8 cellular contexts compared by ENCODE assay signal in the genomic region with DNA sequence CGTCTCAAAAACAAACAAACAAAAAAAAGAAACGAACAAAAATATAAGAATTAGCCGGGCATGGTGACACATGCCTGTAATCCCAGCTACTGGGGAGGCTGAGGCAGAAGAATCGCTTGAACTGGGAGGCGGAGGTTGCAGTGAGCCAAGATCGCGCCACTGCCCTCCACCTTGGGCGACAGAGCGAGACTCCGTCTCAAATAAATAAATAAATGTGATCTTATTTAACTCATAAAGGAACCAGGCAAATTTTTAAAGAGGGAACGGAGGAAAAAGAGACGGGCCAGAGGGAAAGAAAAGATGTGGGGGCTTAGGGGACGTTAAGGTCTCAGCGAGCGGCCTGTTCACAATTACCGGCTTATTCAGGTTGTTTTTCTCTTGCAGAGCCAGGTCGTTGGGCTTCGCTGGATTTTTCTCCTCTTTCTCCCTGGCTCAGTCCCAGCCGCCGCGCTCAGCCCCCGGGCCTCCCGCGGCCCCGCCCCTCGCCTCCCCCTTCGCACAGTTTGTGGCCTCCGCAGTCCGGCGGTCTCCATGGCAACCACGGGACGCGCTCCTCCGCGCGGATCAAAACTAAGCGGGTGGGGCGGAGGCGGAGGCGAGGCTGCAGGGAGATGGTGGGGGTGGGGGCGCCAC. TPM values are rescaled to one million over a fixed set of nuclear protein-coding genes. Genes with fewer than 3 reads are reported as not detected.
A peak's percentile ranks its signal among the peaks of the same experiment; 100 is the strongest.
DNase-seq lines count a peak whose midpoint lies in the region; ATAC-seq and TF ChIP-seq lines count a peak whose summit lies in the region.

No MANE protein-coding gene starts in this region.

- no peak for TF ChIP-seq CTCF in fibroblast of pulmonary artery (IDR thresholded peaks at IDR 0.05; ENCODE audit: low read length, missing control alignments)

- peaks cover 0 to 2% (median 0%) of the 10 kb centered on the region in 9 donors for H3K9me3 Mint-ChIP-seq in naive thymus-derived CD8-positive, alpha-beta T cell

- peak overlapping the region; percentile 51 for H3K4me3 ChIP-seq in fibroblast of pulmonary artery (replicated peaks; ENCODE audit: low read depth, low read length)

- H3K27me3 Mint-ChIP-seq in naive thymus-derived CD8-positive, alpha-beta T cell: peaks cover 19 to 60% (median 48%) of the 10 kb centered on the region in 5 donors

- POLR2A ChIA-PET in naive thymus-derived CD8-positive, alpha-beta T cell (lab: Charles Lee): no interaction called here

- no peak overlapping the region for H3K27ac Mint-ChIP-seq in naive thymus-derived CD8-positive, alpha-beta T cell

- peak overlapping the region in 4 of 10 donors; percentile 39 to 47 (median 44) for H3K4me3 Mint-ChIP-seq in naive thymus-derived CD8-positive, alpha-beta T cell

- H3K4me1 Mint-ChIP-seq in naive thymus-derived CD8-positive, alpha-beta T cell: peaks cover 3 to 23% (median 11%) of the 10 kb centered on the region in 4 donors

- peak; percentile 28 to 70 for ATAC-seq in naive thymus-derived CD8-positive, alpha-beta T cell
- ATAC-seq in GM19324 (IDR thresholded peaks at IDR 0.05; ENCODE audit: low FRiP score, unreplicated experiment) (no peak), GM18868 (IDR thresholded peaks at IDR 0.05; ENCODE audit: unreplicated experiment) (no peak), HG02970 (IDR thresholded peaks at IDR 0.05; ENCODE audit: low FRiP score, unreplicated experiment) (no peak)

- DNase-seq in DMS79 treated with DMSO at 0.1 percent for 48 hours (lab: John Stamatoyannopoulos, UW) (peak; percentile 77), NCI-H1092 (lab: John Stamatoyannopoulos, UW) (peak; percentile 77), SW480 (ENCODE audit: low spot score) (peak; percentile 79), fibroblast of pulmonary artery (ENCODE audit: low read depth) (peak; percentile 91)
- DNase-seq in naive thymus-derived CD8-positive, alpha-beta T cell: peak in 3 of 10 donors; percentile 14 to 45 (median 33)

- H3K36me3 Mint-ChIP-seq in naive thymus-derived CD8-positive, alpha-beta T cell: no peaks in the 10 kb centered on the region

RNA-seq across cellular contexts. Expression of gene CCDC8, which starts 2.8 kb away (rescaled TPM):
- not detected for total RNA-seq in naive thymus-derived CD8-positive, alpha-beta T cell
- not detected for polyA plus RNA-seq in naive thymus-derived CD8-positive, alpha-beta T cell

RNA-seq across cellular contexts. Expression of gene PNMA8C, which starts 12.5 kb away (rescaled TPM):
- total RNA-seq in naive thymus-derived CD8-positive, alpha-beta T cell: not detected
- not detected for polyA plus RNA-seq in naive thymus-derived CD8-positive, alpha-beta T cell

RNA-seq across cellular contexts. Expression of gene PNMA8A, which starts 55.2 kb away (rescaled TPM):
- total RNA-seq in naive thymus-derived CD8-positive, alpha-beta T cell: 1 to 10 TPM; 3.0 to 3.5 TPM
- not detected for polyA plus RNA-seq in naive thymus-derived CD8-positive, alpha-beta T cell

Comparison
In these comparisons a context has a peak if more than half of its experiments do, and no peak if none do; other contexts are left out.
1. ATAC-seq: peak in naive thymus-derived CD8-positive, alpha-beta T cell (2 of 2); none in GM19324 (single experiment), GM18868 (single experiment) and HG02970 (single experiment).